Comparison of ENCODE assay signal across 8 cellular contexts in the genomic region with DNA sequence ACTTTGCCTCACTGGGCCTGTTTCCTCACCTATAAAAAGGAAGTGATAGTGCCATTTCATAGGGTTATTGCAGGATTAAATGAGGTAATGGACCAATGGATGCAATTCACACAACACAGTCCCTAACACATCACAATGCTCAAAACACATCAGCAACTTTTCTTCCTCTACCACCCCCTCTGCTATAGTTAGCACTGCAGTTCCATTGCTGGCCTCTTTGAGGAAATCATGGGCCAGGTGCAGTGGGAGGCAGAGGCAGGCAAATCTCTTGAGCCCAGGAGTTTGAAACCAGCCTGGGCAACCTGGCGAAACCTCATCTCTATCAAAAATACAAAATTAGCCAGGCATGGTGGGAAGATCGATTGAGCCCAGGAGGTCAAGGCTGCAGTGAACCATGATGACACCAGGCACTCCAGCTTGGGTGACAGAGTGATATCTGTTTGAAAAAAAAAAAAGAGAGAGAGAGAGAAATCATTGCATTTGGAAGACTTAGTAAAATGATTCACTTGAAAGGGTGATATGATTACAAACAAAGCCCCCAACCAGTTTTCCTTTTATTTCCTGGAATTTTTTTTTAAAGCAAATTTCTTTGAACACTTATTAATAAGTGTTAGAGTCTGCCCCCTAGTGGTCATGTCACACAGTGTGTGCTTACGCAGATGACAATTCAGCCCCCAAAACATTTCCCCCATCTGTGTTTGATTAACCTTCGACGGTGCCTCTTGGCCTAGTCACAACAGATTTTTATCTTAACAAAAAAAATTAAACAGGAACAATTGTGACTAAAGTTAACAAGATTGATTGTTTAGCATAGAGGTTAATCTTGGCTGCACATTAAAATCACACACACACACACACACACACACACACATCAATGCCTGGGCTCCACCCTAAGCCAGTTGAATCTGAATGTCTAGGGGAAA.
A peak's percentile ranks its signal among the peaks of the same experiment; 100 is the strongest.
DNase-seq lines count a peak whose midpoint lies in the region; ATAC-seq and TF ChIP-seq lines count a peak whose summit lies in the region.

No MANE protein-coding gene starts in this region.

- H3K4me1 ChIP-seq in ascending aorta (no peaks in the 10 kb centered on the region), iPS DF 6.9 (ENCODE audit: control insufficient read depth, insufficient read depth, low read length) (no peaks in the 10 kb centered on the region)

- H3K36me3 ChIP-seq in ascending aorta (no peaks in the 10 kb centered on the region), iPS DF 6.9 (ENCODE audit: control insufficient read depth, insufficient read depth, low read length) (no peaks in the 10 kb centered on the region)

- H3K4me3 ChIP-seq in ascending aorta (no peak overlapping the region), iPS DF 6.9 (ENCODE audit: low read length) (no peak overlapping the region)

- peak; percentile 4 for DNase-seq in activated CD8-positive, alpha-beta memory T cell treated with anti-CD3 and anti-CD28 coated beads, Interleukin-2, amount 50 U/mL, for 1 hour (ENCODE audit: extremely low read depth)
- DNase-seq in activated CD8-positive, alpha-beta memory T cell treated with anti-CD3 and anti-CD28 coated beads, Interleukin-2, amount 50 U/mL, for 48 hours: no peak
- peak; percentile 65 for DNase-seq in NCI-H69 (lab: John Stamatoyannopoulos, UW)
- DNase-seq in ascending aorta (ENCODE audit: low spot score in 2 of 2): no peak
- DNase-seq in iPS DF 6.9 (ENCODE audit: low read depth, low spot score): peak; percentile 29
- peak; percentile 2 to 7 (median 3) for DNase-seq in stimulated activated CD4-positive, alpha-beta T cell treated with anti-CD3 and anti-CD28 coated beads, TNF-alpha, amount 100 ng/mL, for 24 hours (ENCODE audit: low read depth in 3 of 3)

- intact Hi-C loops in ascending aorta (cut with DNase I): no loop called here

- H3K9me3 ChIP-seq in ascending aorta: no peaks in the 10 kb centered on the region
- H3K9me3 ChIP-seq in iPS DF 6.9 (ENCODE audit: control insufficient read depth, insufficient read depth, low read length): no peaks in the 10 kb centered on the region

- TF ChIP-seq CTCF in ascending aorta (IDR thresholded peaks at IDR 0.05): peak; percentile 9 to 45 (median 28)

- peak; percentile 66 for ATAC-seq in HG02798 (IDR thresholded peaks at IDR 0.05; ENCODE audit: poor library complexity, unreplicated experiment)
- ATAC-seq in HG02588 (IDR thresholded peaks at IDR 0.05; ENCODE audit: unreplicated experiment): no peak

- WGBS in iPS DF 6.9 (ENCODE audit: insufficient coverage, insufficient read length): no CpG with 5 or more reads among the region's 5 CpGs

- H3K27me3 ChIP-seq in ascending aorta (no peaks in the 10 kb centered on the region), iPS DF 6.9 (ENCODE audit: control insufficient read depth, insufficient read depth, low read length) (no peaks in the 10 kb centered on the region)

- H3K27ac ChIP-seq in ascending aorta (no peak overlapping the region), iPS DF 6.9 (ENCODE audit: low read length) (no peak overlapping the region)

Comparison
In these comparisons a context has a peak if more than half of its experiments do, and no peak if none do; other contexts are left out.
1. DNase-seq: peak in activated CD8-positive, alpha-beta memory T cell treated with anti-CD3 and anti-CD28 coated beads, Interleukin-2, amount 50 U/mL, for 1 hour (single experiment), NCI-H69 (single experiment), iPS DF 6.9 (single experiment) and stimulated activated CD4-positive, alpha-beta T cell treated with anti-CD3 and anti-CD28 coated beads, TNF-alpha, amount 100 ng/mL, for 24 hours (3 of 3); none in activated CD8-positive, alpha-beta memory T cell treated with anti-CD3 and anti-CD28 coated beads, Interleukin-2, amount 50 U/mL, for 48 hours (single experiment) and ascending aorta (0 of 2).